ENCODE assay signal across 2 cellular contexts in the genomic region with DNA sequence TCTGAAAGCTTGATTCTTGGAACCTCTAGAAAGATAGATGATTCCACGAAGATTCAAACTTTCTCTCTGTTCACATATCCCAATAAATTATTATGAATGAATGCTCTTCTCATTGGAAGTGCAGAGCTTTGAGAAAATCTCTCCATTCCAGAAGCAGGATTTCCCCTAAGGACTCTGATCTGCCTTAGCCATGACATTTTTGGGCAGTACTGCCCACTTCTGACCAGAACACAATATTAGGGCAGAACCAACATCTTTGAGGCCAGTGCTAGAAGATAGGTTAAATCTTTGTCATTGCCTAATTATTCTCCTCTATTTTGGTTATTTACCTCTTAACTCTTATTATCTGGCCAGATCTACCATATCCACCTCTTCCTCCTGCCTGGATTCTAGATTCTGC.
TF ChIP-seq lines count a peak whose summit lies in the region.

No MANE protein-coding gene starts in this region.

TF ChIP-seq in HCT116, 20 proteins besides CTCF, POLR2A, EP300 and RAD21:
- TF ChIP-seq FOSL1 (IDR thresholded peaks at IDR 0.05; ENCODE audit: low read depth) (no peak), JUND (IDR thresholded peaks at IDR 0.05) (no peak), SP1 (IDR thresholded peaks at IDR 0.05; ENCODE audit: low read depth) (no peak), EZH2phosphoT487 (IDR thresholded peaks at IDR 0.05; ENCODE audit: borderline replicate concordance) (no peak), SRF (IDR thresholded peaks at IDR 0.05; ENCODE audit: low read depth) (no peak), CBX3 (IDR thresholded peaks at IDR 0.05; ENCODE audit: low read depth) (no peak), SIN3A (IDR thresholded peaks at IDR 0.05; ENCODE audit: low read depth) (no peak), TCF7L2 (IDR thresholded peaks at IDR 0.05; ENCODE audit: borderline replicate concordance, extremely low read depth, insufficient read depth, insufficient read length) (no peak)
- TF ChIP-seq, protein P1, sequence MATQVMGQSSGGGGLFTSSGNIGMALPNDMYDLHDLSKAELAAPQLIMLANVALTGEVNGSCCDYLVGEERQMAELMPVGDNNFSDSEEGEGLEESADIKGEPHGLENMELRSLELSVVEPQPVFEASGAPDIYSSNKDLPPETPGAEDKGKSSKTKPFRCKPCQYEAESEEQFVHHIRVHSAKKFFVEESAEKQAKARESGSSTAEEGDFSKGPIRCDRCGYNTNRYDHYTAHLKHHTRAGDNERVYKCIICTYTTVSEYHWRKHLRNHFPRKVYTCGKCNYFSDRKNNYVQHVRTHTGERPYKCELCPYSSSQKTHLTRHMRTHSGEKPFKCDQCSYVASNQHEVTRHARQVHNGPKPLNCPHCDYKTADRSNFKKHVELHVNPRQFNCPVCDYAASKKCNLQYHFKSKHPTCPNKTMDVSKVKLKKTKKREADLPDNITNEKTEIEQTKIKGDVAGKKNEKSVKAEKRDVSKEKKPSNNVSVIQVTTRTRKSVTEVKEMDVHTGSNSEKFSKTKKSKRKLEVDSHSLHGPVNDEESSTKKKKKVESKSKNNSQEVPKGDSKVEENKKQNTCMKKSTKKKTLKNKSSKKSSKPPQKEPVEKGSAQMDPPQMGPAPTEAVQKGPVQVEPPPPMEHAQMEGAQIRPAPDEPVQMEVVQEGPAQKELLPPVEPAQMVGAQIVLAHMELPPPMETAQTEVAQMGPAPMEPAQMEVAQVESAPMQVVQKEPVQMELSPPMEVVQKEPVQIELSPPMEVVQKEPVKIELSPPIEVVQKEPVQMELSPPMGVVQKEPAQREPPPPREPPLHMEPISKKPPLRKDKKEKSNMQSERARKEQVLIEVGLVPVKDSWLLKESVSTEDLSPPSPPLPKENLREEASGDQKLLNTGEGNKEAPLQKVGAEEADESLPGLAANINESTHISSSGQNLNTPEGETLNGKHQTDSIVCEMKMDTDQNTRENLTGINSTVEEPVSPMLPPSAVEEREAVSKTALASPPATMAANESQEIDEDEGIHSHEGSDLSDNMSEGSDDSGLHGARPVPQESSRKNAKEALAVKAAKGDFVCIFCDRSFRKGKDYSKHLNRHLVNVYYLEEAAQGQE (IDR thresholded peaks at IDR 0.05; ENCODE audit: low read depth), result no peak
- TF ChIP-seq, protein P2, sequence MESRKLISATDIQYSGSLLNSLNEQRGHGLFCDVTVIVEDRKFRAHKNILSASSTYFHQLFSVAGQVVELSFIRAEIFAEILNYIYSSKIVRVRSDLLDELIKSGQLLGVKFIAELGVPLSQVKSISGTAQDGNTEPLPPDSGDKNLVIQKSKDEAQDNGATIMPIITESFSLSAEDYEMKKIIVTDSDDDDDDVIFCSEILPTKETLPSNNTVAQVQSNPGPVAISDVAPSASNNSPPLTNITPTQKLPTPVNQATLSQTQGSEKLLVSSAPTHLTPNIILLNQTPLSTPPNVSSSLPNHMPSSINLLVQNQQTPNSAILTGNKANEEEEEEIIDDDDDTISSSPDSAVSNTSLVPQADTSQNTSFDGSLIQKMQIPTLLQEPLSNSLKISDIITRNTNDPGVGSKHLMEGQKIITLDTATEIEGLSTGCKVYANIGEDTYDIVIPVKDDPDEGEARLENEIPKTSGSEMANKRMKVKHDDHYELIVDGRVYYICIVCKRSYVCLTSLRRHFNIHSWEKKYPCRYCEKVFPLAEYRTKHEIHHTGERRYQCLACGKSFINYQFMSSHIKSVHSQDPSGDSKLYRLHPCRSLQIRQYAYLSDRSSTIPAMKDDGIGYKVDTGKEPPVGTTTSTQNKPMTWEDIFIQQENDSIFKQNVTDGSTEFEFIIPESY (IDR thresholded peaks at IDR 0.05; ENCODE audit: extremely low read depth, insufficient replicate concordance, low read length), result no peak
- TF ChIP-seq, protein P3, sequence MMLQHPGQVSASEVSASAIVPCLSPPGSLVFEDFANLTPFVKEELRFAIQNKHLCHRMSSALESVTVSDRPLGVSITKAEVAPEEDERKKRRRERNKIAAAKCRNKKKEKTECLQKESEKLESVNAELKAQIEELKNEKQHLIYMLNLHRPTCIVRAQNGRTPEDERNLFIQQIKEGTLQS (IDR thresholded peaks at IDR 0.05), result no peak

TF ChIP-seq in HepG2, 621 proteins besides CTCF, POLR2A, EP300 and RAD21:
- TF ChIP-seq ZNF33B (CRISPR knock-in tag; IDR thresholded peaks at IDR 0.05), result no peak
